26 cellular contexts compared by ENCODE assay signal in the genomic region with DNA sequence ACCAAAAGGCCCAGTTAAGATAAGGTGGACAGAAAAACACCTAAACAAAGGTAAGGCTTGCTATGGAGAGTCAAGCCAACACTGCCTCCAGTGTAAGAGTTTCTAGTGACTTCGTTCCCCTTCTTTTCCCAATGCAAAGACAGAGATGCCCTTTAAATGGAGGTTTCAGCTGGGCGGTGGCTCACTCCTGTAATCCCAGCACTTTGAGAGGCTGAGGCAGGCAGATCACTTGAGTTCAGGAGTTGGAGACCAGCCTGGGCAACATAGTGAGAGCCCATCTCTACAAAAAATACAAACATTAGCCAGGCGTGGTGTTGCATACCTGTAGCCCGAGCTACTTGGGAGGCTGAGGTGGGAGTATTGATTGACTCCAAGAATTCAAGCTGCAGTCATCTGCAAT. TPM values are rescaled to one million over a fixed set of nuclear protein-coding genes. Genes with fewer than 3 reads are reported as not detected.
DNase-seq lines count a peak whose midpoint lies in the region; ATAC-seq and TF ChIP-seq lines count a peak whose summit lies in the region.
"Had no signal": no experiment of that assay in that cellular context is flagged by ENCODE, and none has a peak within 500 bp of the region (broad histone marks: within the 10 kb centered on the region; RNA-seq: fewer than 3 reads in every experiment).

No MANE protein-coding gene starts in this region.

- H3K9me3 ChIP-seq in heart right ventricle = no peaks in the 10 kb centered on the region
- no peaks in the 10 kb centered on the region for H3K9me3 ChIP-seq in lower lobe of right lung
- peaks cover 0 to 6% (median 0%) of the 10 kb centered on the region in 4 donors for H3K9me3 ChIP-seq in stomach
- no peaks in the 10 kb centered on the region for H3K9me3 ChIP-seq in aorta (ENCODE audit: control insufficient read depth, low read length)

- no peaks in the 10 kb centered on the region for H4K20me1 ChIP-seq in GM23338 (replicated peaks; ENCODE audit: insufficient read depth)

- H3K9me3 Mint-ChIP-seq in GM23338 = peaks cover 58% of the 10 kb centered on the region
- no peaks in the 10 kb centered on the region for H3K9me3 Mint-ChIP-seq in activated CD8-positive, alpha-beta T cell treated with anti-CD3 and anti-CD28 coated beads, Interleukin-2, amount 10 ng/mL, durations not matched to agents 7 days and 5 days (ENCODE audit: insufficient read depth)
- H3K9me3 Mint-ChIP-seq: central memory CD8-positive, alpha-beta T cell had no signal

- intact Hi-C loops in heart right ventricle (cut with DNase I) (no loop called here), Right ventricle myocardium superior (cut with DNase I) (no loop called here), lower lobe of right lung (cut with DNase I) (no loop called here), stomach (cut with DNase I; ENCODE audit: low total_unique reads) (no loop called here), aorta (cut with DNase I) (no loop called here)

- no peaks in the 10 kb centered on the region for H3K36me3 ChIP-seq in heart right ventricle
- H3K36me3 ChIP-seq in lower lobe of right lung = no peaks in the 10 kb centered on the region
- H3K36me3 ChIP-seq in stomach = no peaks in the 10 kb centered on the region
- H3K36me3 ChIP-seq in aorta (ENCODE audit: control insufficient read depth in 1 of 2, insufficient read depth in 2 of 2, low read length in 1 of 2) = no peaks in the 10 kb centered on the region
- no peaks in the 10 kb centered on the region; the same call in 1 of the 2 replicates for H3K36me3 ChIP-seq in GM23338 (ENCODE audit: insufficient read depth)
- H3K36me3 ChIP-seq: MG63 had no signal

- ATAC-seq in heart right ventricle (peak in 1 of 8 donors; percentile 16), Right ventricle myocardium superior (ENCODE audit: poor library complexity) (no peak), lower lobe of right lung (no peak), aorta (ENCODE audit: low FRiP score) (no peak), GM23338 (no peak)
- ATAC-seq in activated CD8-positive, alpha-beta T cell treated with anti-CD3 and anti-CD28 coated beads, Interleukin-2, amount 10 ng/mL, durations not matched to agents 7 days and 5 days = no peak
- ATAC-seq: activated CD4-positive, CD25-positive, alpha-beta regulatory T cell treated with anti-CD3 and anti-CD28 coated beads, Interleukin-2, amount 50 U/mL, for 24 hours; SK-N-SH treated with all-trans-retinoic acid at 6 μM for 48 hours; T-helper 17 cell had no signal

- no peak overlapping the region for H2AFZ ChIP-seq in GM23338

- H3K4me1 Mint-ChIP-seq in GM23338 = no peaks in the 10 kb centered on the region
- H3K4me1 Mint-ChIP-seq in activated CD8-positive, alpha-beta T cell treated with anti-CD3 and anti-CD28 coated beads, Interleukin-2, amount 10 ng/mL, durations not matched to agents 7 days and 5 days (ENCODE audit: low read depth) = peaks cover 2% of the 10 kb centered on the region
- H3K4me1 Mint-ChIP-seq: activated naive CD8-positive, alpha-beta T cell treated with anti-CD3 and anti-CD28 coated beads for 36 hours; CD4-positive, CD25-positive, alpha-beta regulatory T cell; central memory CD8-positive, alpha-beta T cell; neural crest cell had no signal

- no peaks in the 10 kb centered on the region for H3F3A ChIP-seq in GM23338 (replicated peaks; ENCODE audit: low read depth)

- H3K79me2 ChIP-seq in GM23338 (replicated peaks; ENCODE audit: insufficient read depth) = no peaks in the 10 kb centered on the region

- H3K4me3 ChIP-seq in heart right ventricle = no peak overlapping the region
- H3K4me3 ChIP-seq in lower lobe of right lung = no peak overlapping the region
- H3K4me3 ChIP-seq in stomach = no peak overlapping the region
- no peak overlapping the region for H3K4me3 ChIP-seq in aorta (ENCODE audit: low read length in 2 of 2)
- H3K4me3 ChIP-seq in GM23338 = no peak overlapping the region

- peaks cover 3% of the 10 kb centered on the region for H3K27me3 Mint-ChIP-seq in GM23338 (ENCODE audit: insufficient read depth, low read depth, poor library complexity)
- H3K27me3 Mint-ChIP-seq in activated CD8-positive, alpha-beta T cell treated with anti-CD3 and anti-CD28 coated beads, Interleukin-2, amount 10 ng/mL, durations not matched to agents 7 days and 5 days (ENCODE audit: low read depth) = peaks cover 15% of the 10 kb centered on the region

- no peak for TF ChIP-seq CTCF in heart right ventricle (IDR thresholded peaks at IDR 0.05)
- no peak for TF ChIP-seq CTCF in lower lobe of right lung (IDR thresholded peaks at IDR 0.05)
- no peak for TF ChIP-seq CTCF in stomach (IDR thresholded peaks at IDR 0.05)
- no peak for TF ChIP-seq CTCF in GM23338 (conservative IDR thresholded peaks at IDR 0.05; ENCODE audit: low read depth in 2 of 2)

- no peak for TF ChIP-seq POLR2A in stomach (IDR thresholded peaks at IDR 0.05)

- DNase-seq in heart right ventricle (no peak), Right ventricle myocardium superior (no peak), lower lobe of right lung (no peak), stomach (no peak), aorta (no peak), GM23338 (ENCODE audit: low spot score) (no peak), NCI-H1694 (lab: John Stamatoyannopoulos, UW) (no peak)
- no peak for DNase-seq in activated CD8-positive, alpha-beta T cell treated with anti-CD3 and anti-CD28 coated beads, Interleukin-2, amount 10 ng/mL, durations not matched to agents 7 days and 5 days
- DNase-seq: activated CD4-positive, alpha-beta T cell treated with anti-CD3 and anti-CD28 coated beads, Interleukin-2, amount 50 U/mL, for 48 hours; activated CD8-positive, alpha-beta memory T cell treated with anti-CD3 and anti-CD28 coated beads, Interleukin-2, amount 50 U/mL, for 48 hours; activated naive CD8-positive, alpha-beta T cell treated with anti-CD3 and anti-CD28 coated beads for 36 hours; CD4-positive, CD25-positive, alpha-beta regulatory T cell; KG1; NCI-H2081 treated with DMSO at 0.1 percent for 48 hours; NCI-H345; RPMI8226; small intestine; T-helper 17 cell had no signal

- H3K27me3 ChIP-seq in heart right ventricle = no peaks in the 10 kb centered on the region
- peaks cover 8% of the 10 kb centered on the region for H3K27me3 ChIP-seq in lower lobe of right lung (ENCODE audit: low read depth)
- peaks cover 0 to 13% (median 0%) of the 10 kb centered on the region in 3 donors for H3K27me3 ChIP-seq in stomach
- no peaks in the 10 kb centered on the region for H3K27me3 ChIP-seq in aorta (ENCODE audit: control insufficient read depth in 1 of 2, insufficient read depth in 2 of 2, low read length in 1 of 2)
- H3K27me3 ChIP-seq in GM23338 (ENCODE audit: insufficient read depth) = no peaks in the 10 kb centered on the region
- H3K27me3 ChIP-seq: MG63 had no signal

- POLR2A ChIA-PET in activated CD8-positive, alpha-beta T cell treated with anti-CD3 and anti-CD28 coated beads, Interleukin-2, amount 10 ng/mL, durations not matched to agents 7 days and 5 days (lab: Charles Lee) = no interaction called here

- no peak overlapping the region for H3K4me3 Mint-ChIP-seq in GM23338
- H3K4me3 Mint-ChIP-seq in activated CD8-positive, alpha-beta T cell treated with anti-CD3 and anti-CD28 coated beads, Interleukin-2, amount 10 ng/mL, durations not matched to agents 7 days and 5 days = no peak overlapping the region
- H3K4me3 Mint-ChIP-seq: activated naive CD8-positive, alpha-beta T cell treated with anti-CD3 and anti-CD28 coated beads for 36 hours; CD4-positive, CD25-positive, alpha-beta regulatory T cell; central memory CD8-positive, alpha-beta T cell; neural crest cell; stimulated activated naive CD8-positive, alpha-beta T cell treated with anti-CD3 and anti-CD28 coated beads, Interleukin-15, Interleukin-2, amounts not matched to agents 100 ng/mL and 50 ng/mL, for 24 hours; T-helper 17 cell had no signal

- WGBS in heart right ventricle, 2 donors = 84 to 89% methylated on average over 4 of the region's 4 CpGs
- WGBS in stomach, 5 donors = 79 to 88% (median 84%) methylated on average over 4 of the region's 4 CpGs
- WGBS in aorta, 2 donors = 59 to 60% methylated on average over 4 of the region's 4 CpGs

- H3K9me2 ChIP-seq in GM23338 (ENCODE audit: insufficient read depth) = 0 out of 2 replicates have a peak, but pooled peaks cover 5% of the 10 kb centered on the region

- H3K27ac Mint-ChIP-seq in GM23338 = no peak overlapping the region
- H3K27ac Mint-ChIP-seq in activated CD8-positive, alpha-beta T cell treated with anti-CD3 and anti-CD28 coated beads, Interleukin-2, amount 10 ng/mL, durations not matched to agents 7 days and 5 days = no peak overlapping the region
- H3K27ac Mint-ChIP-seq: activated naive CD8-positive, alpha-beta T cell treated with anti-CD3 and anti-CD28 coated beads for 36 hours; activated T-helper 2 cell treated with anti-CD3 and anti-CD28 coated beads, Interferon-gamma antibody, Interleukin-2, Interleukin-4, amounts not matched to agents 10 μg/mL and 5 μg/mL and 100 μg/mL, durations not matched to agents 14 hours and 24 hours and 36 hours; CD4-positive, CD25-positive, alpha-beta regulatory T cell; progenitor cell of endocrine pancreas; stimulated activated naive CD8-positive, alpha-beta T cell treated with anti-CD3 and anti-CD28 coated beads, Interleukin-15, Interleukin-2, amounts not matched to agents 100 ng/mL and 50 ng/mL, for 24 hours; T-helper 17 cell had no signal

- CTCF ChIA-PET in activated CD8-positive, alpha-beta T cell treated with anti-CD3 and anti-CD28 coated beads, Interleukin-2, amount 10 ng/mL, durations not matched to agents 7 days and 5 days (lab: Charles Lee) = no interaction called here

- H3K27ac ChIP-seq in heart right ventricle = peak overlapping the region in 9 of 10 donors; percentile 27 to 77 (median 65)
- peak overlapping the region; percentile 46 for H3K27ac ChIP-seq in lower lobe of right lung
- H3K27ac ChIP-seq in stomach = peak overlapping the region in 4 of 5 donors; percentile 11 to 69 (median 52)
- peak overlapping the region; percentile 79 to 94 for H3K27ac ChIP-seq in aorta (ENCODE audit: low read depth in 1 of 2, low read length in 2 of 2)
- H3K27ac ChIP-seq in GM23338 (ENCODE audit: low read depth) = no peak overlapping the region

- peaks cover 26% of the 10 kb centered on the region for H3K36me3 Mint-ChIP-seq in GM23338 (ENCODE audit: low read depth)
- H3K36me3 Mint-ChIP-seq in activated CD8-positive, alpha-beta T cell treated with anti-CD3 and anti-CD28 coated beads, Interleukin-2, amount 10 ng/mL, durations not matched to agents 7 days and 5 days (ENCODE audit: low read depth) = no peaks in the 10 kb centered on the region
- H3K36me3 Mint-ChIP-seq: activated naive CD8-positive, alpha-beta T cell treated with anti-CD3 and anti-CD28 coated beads for 36 hours; CD4-positive, CD25-positive, alpha-beta regulatory T cell had no signal

- no peak overlapping the region for H3K4me2 ChIP-seq in GM23338

- H3K4me1 ChIP-seq in heart right ventricle = peaks cover 7 to 50% (median 28%) of the 10 kb centered on the region in 9 donors
- H3K4me1 ChIP-seq in lower lobe of right lung = peaks cover 7% of the 10 kb centered on the region
- peaks cover 0 to 28% (median 14%) of the 10 kb centered on the region in 4 donors for H3K4me1 ChIP-seq in stomach
- peaks cover 0 to 4% of the 10 kb centered on the region in 2 donors for H3K4me1 ChIP-seq in aorta (ENCODE audit: control insufficient read depth in 1 of 2, insufficient read depth in 2 of 2, low read length in 2 of 2)
- H3K4me1 ChIP-seq in GM23338 (ENCODE audit: insufficient read depth) = no peaks in the 10 kb centered on the region

- no peak for TF ChIP-seq EP300 in stomach (IDR thresholded peaks at IDR 0.05)

RNA-seq across cellular contexts. Expression of gene COL6A1, which starts 24.0 kb away (rescaled TPM):
- total RNA-seq in heart right ventricle = 100 to 1,000 TPM in 5 of 10 donors, 10 to 100 TPM in 5; 71.9 to 260 (median 100) TPM
- 100 to 1,000 TPM; 209 to 388 TPM for polyA plus RNA-seq in heart right ventricle
- 173 TPM for total RNA-seq in Right ventricle myocardium superior
- total RNA-seq in lower lobe of right lung = 148 TPM
- 100 to 1,000 TPM; 147 to 756 (median 342) TPM for total RNA-seq in stomach
- 100 to 1,000 TPM in 1 of 3 donors, 10 to 100 TPM in 2; 63.2 to 174 (median 73.6) TPM for polyA plus RNA-seq in stomach
- 100 to 1,000 TPM; 458 to 593 TPM for total RNA-seq in aorta
- 1,000 to 10,000 TPM in 1 of 2 donors, 100 to 1,000 TPM in 1; 156 to 1,773 TPM for polyA plus RNA-seq in aorta
- total RNA-seq in GM23338 (2014; rRNA removed; shearing (Covaris generic)) = 151 and 180 TPM in 2 replicates
- polyA plus RNA-seq in GM23338 (2016; fragmentation: Nextera tagmentation; extraction: Ambion mirVana) = 76.0 and 84.5 TPM in 2 replicates
- under 1 TPM; 0.26 to 0.42 TPM for total RNA-seq in activated CD8-positive, alpha-beta T cell treated with anti-CD3 and anti-CD28 coated beads, Interleukin-2, amount 10 ng/mL, durations not matched to agents 7 days and 5 days

Comparison
In these comparisons a context has a peak if more than half of its experiments do, and no peak if none do; other contexts are left out.
1. RNA of gene COL6A1, which starts 24.0 kb away (total RNA-seq): 458 to 593 TPM in aorta, 147 to 756 TPM in stomach, 151 to 180 TPM in GM23338, 173 TPM in Right ventricle myocardium superior (single experiment), 148 TPM in lower lobe of right lung (single experiment) and 71.9 to 260 TPM in heart right ventricle; 0.26 to 0.42 TPM in activated CD8-positive, alpha-beta T cell treated with anti-CD3 and anti-CD28 coated beads, Interleukin-2, amount 10 ng/mL, durations not matched to agents 7 days and 5 days; every median in the first group is over 10 times any median in the second.